ENCODE assay signal across 9 cellular contexts in the genomic region with DNA sequence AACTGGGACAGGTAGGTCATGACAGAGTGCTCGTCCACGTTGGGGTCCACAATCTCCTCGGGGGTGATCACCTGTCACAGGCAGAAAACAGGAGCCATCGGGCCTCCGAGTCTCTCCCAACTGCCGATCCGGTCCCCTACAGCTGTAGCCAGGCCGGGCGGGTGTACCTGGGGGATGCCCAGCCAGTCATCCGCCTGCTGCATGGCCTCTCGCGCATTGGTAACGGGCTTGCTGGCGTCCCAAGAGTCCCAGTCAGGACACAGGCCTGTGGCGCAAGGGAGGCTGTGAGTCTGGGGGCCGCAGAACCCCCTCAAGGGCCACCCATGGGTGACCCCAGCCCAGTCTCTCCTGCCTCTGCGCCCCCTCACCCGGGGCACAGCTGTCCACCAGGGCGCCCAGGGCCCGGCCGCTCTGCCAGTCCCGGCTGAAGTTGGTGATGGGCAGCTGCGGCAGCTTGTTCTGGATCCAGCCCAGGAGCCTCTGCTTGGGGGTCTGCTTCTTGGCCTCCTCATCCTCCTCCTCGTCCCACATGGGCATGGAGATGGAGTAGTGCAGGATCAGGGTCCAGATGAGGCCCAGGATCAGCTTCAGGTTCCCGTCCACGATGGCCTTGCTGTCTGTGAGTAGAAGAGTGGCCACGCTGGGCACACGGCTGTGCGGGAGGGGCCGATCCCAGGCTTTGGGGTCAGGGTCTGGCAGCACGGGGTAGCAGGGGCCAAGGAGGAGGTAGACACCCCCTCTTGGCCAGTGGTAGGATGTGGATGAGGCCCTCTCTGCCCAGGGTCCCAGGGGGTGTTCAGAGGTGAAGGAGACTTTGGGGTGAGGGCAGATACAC. TPM values are rescaled to one million over a fixed set of nuclear protein-coding genes. Genes with fewer than 3 reads are reported as not detected.
DNase-seq lines count a peak whose midpoint lies in the region; ATAC-seq and TF ChIP-seq lines count a peak whose summit lies in the region.
"Had no signal": no experiment of that assay in that cellular context is flagged by ENCODE, and none has a peak within 500 bp of the region (broad histone marks: within the 10 kb centered on the region; RNA-seq: fewer than 3 reads in every experiment).

No MANE protein-coding gene starts in this region.

- peaks cover 83% of the 10 kb centered on the region for H3K79me2 ChIP-seq in mammary epithelial cell (ENCODE audit: insufficient read depth, low read length)

- H3K9ac ChIP-seq in mammary epithelial cell (ENCODE audit: insufficient read depth, low read length), result peak overlapping the region; percentile 60

- DNase-seq in cardiac muscle cell (ENCODE audit: low read depth in 1 of 2, low spot score in 1 of 2), result no peak
- no peak for DNase-seq in left ventricle myocardium superior
- no peak for DNase-seq in mammary epithelial cell
- DNase-seq in myocyte (ENCODE audit: low read depth), result peak; percentile 24
- DNase-seq in upper lobe of right lung, result no peak
- no peak for DNase-seq in SW480 (ENCODE audit: low spot score)
- DNase-seq: DMS153 had no signal

- H3K4me3 ChIP-seq in cardiac muscle cell, result no peak overlapping the region
- peak overlapping the region in 2 of 3 experiments; percentile 33 to 74 for H3K4me3 ChIP-seq in mammary epithelial cell (replicated peaks in 1 of 3; ENCODE audit: insufficient read depth in 1 of 3, low read depth in 2 of 3, low read length in 3 of 3)
- H3K4me3 ChIP-seq in upper lobe of right lung, result peak overlapping the region; percentile 71

- H3K27ac ChIP-seq in cardiac muscle cell (peak overlapping the region; percentile 100), mammary epithelial cell (ENCODE audit: insufficient read depth, low read depth, low read length) (peak overlapping the region; percentile 24), upper lobe of right lung (peak overlapping the region; percentile 90)

- dilution Hi-C loops in mammary epithelial cell (cut with HindIII; ENCODE audit: low sequenced_read_pairs), result no loop called here

- ATAC-seq in left ventricle myocardium superior, result no peak
- ATAC-seq in upper lobe of right lung, result no peak
- ATAC-seq in HG02571 (IDR thresholded peaks at IDR 0.05; ENCODE audit: unreplicated experiment), result no peak
- no peak for ATAC-seq in HG03095 (IDR thresholded peaks at IDR 0.05; ENCODE audit: unreplicated experiment)

- TF ChIP-seq CTCF in cardiac muscle cell (IDR thresholded peaks at IDR 0.05; ENCODE audit: low read depth, low read length) (no peak), mammary epithelial cell (conservative IDR thresholded peaks at IDR 0.05 in 1 of 2, IDR thresholded peaks at IDR 0.05 in 1 of 2; ENCODE audit: extremely low read depth in 1 of 2, insufficient read depth in 1 of 2, low read depth in 1 of 2, low read length in 2 of 2) (no peak), upper lobe of right lung (IDR thresholded peaks at IDR 0.05) (no peak)

- TSS peak; percentile 0 for BruUV-seq in mammary epithelial cell (replicated peaks; lab: Mats Ljungman, UMichigan)

- H2AFZ ChIP-seq in mammary epithelial cell (ENCODE audit: low read depth, low read length), result no peak overlapping the region

- H3K4me1 ChIP-seq in cardiac muscle cell (ENCODE audit: low read depth) (peaks cover 12% of the 10 kb centered on the region), mammary epithelial cell (ENCODE audit: insufficient read depth, low read length) (peaks cover 40% of the 10 kb centered on the region), upper lobe of right lung (peaks cover 16% of the 10 kb centered on the region)

- H3K9me3 ChIP-seq in cardiac muscle cell (ENCODE audit: low read depth) (no peaks in the 10 kb centered on the region), mammary epithelial cell (replicated peaks; ENCODE audit: insufficient read depth, low read length) (peaks cover 2% of the 10 kb centered on the region), upper lobe of right lung (no peaks in the 10 kb centered on the region)

- H3K36me3 ChIP-seq in cardiac muscle cell, result peaks cover 42% of the 10 kb centered on the region
- peaks cover 2% of the 10 kb centered on the region for H3K36me3 ChIP-seq in mammary epithelial cell (ENCODE audit: insufficient read depth, low read length)
- peaks cover 45% of the 10 kb centered on the region for H3K36me3 ChIP-seq in upper lobe of right lung

- CTCF ChIA-PET in mammary epithelial cell (lab: Charles Lee; ENCODE audit: low non-redundant PET), result no interaction called here

- in situ Hi-C loops in mammary epithelial cell (cut with MboI; ENCODE audit: low sequenced_read_pairs in 2 of 2), result no loop called here

- peaks cover 6% of the 10 kb centered on the region for H4K20me1 ChIP-seq in mammary epithelial cell (ENCODE audit: insufficient read depth, low read length)

- H3K4me2 ChIP-seq in mammary epithelial cell (ENCODE audit: insufficient read depth, low read depth, low read length), result peak overlapping the region; percentile 77

- intact Hi-C loops in left ventricle myocardium superior (cut with micrococcal nuclease) (no loop called here), mammary epithelial cell (cut with micrococcal nuclease) (no loop called here), upper lobe of right lung (cut with DNase I) (no loop called here)

- no peaks in the 10 kb centered on the region for H3K27me3 ChIP-seq in cardiac muscle cell
- no peaks in the 10 kb centered on the region for H3K27me3 ChIP-seq in mammary epithelial cell (ENCODE audit: insufficient read depth, low read length)
- no peaks in the 10 kb centered on the region for H3K27me3 ChIP-seq in upper lobe of right lung

- 51% methylated on average over 19 of the region's 31 CpGs for WGBS in mammary epithelial cell (ENCODE audit: low coverage, missing lambda C conversion rate)

RNA-seq across cellular contexts. Expression of a gene that starts 6.7 kb away (rescaled TPM):
- total RNA-seq in cardiac muscle cell (405 and 447 TPM in 2 replicates), left ventricle myocardium superior (228 TPM), mammary epithelial cell (1,000 to 10,000 TPM; 1,826 to 3,975 TPM), myocyte (410 and 518 TPM in 2 replicates), upper lobe of right lung (1,252 TPM)
- polyA plus RNA-seq in cardiac muscle cell (250 and 341 TPM in 2 replicates), mammary epithelial cell (681 TPM)
- polyA minus RNA-seq in mammary epithelial cell, result 2,798 TPM
- polyA plus RNA-seq in myocyte (2012), result 1,833 TPM

RNA-seq across cellular contexts. Expression of a gene that starts 11.4 kb away (rescaled TPM):
- total RNA-seq in cardiac muscle cell (56.9 and 66.2 TPM in 2 replicates), left ventricle myocardium superior (51.3 TPM), mammary epithelial cell (10 to 100 TPM; 22.7 to 71.9 TPM), myocyte (43.2 and 53.2 TPM in 2 replicates), upper lobe of right lung (58.4 TPM)
- polyA plus RNA-seq in cardiac muscle cell (77.7 and 91.2 TPM in 2 replicates), mammary epithelial cell (51.6 TPM)
- 55.3 TPM for polyA minus RNA-seq in mammary epithelial cell
- 70.4 TPM for polyA plus RNA-seq in myocyte (2012)

RNA-seq across cellular contexts. Expression of a gene that starts 30.5 kb away (rescaled TPM):
- total RNA-seq in cardiac muscle cell (2,299 and 4,006 TPM in 2 replicates), left ventricle myocardium superior (1,898 TPM), mammary epithelial cell (1,000 to 10,000 TPM; 1,996 to 2,155 TPM), myocyte (2,503 and 3,937 TPM in 2 replicates), upper lobe of right lung (2,677 TPM)
- polyA plus RNA-seq in cardiac muscle cell (1,000 and 1,150 TPM in 2 replicates), mammary epithelial cell (5,021 TPM)
- 1,289 TPM for polyA minus RNA-seq in mammary epithelial cell
- polyA plus RNA-seq in myocyte (2012), result 2,274 TPM

RNA-seq across cellular contexts. Expression of a gene that starts 41.4 kb away (rescaled TPM):
- total RNA-seq in cardiac muscle cell (34.3 and 40.4 TPM in 2 replicates), left ventricle myocardium superior (58.7 TPM), mammary epithelial cell (10 to 100 TPM; 17.8 to 30.5 TPM), myocyte (214 and 235 TPM in 2 replicates), upper lobe of right lung (37.1 TPM)
- polyA plus RNA-seq in cardiac muscle cell (24.8 and 26.1 TPM in 2 replicates), mammary epithelial cell (25.2 TPM)
- 20.6 TPM for polyA minus RNA-seq in mammary epithelial cell
- polyA plus RNA-seq in myocyte (2012), result 115 TPM

RNA-seq across cellular contexts. Expression of a gene that starts 43.6 kb away (rescaled TPM):
- total RNA-seq in cardiac muscle cell (37.4 and 52.1 TPM in 2 replicates), left ventricle myocardium superior (38.0 TPM), mammary epithelial cell (10 to 100 TPM; 19.5 to 31.0 TPM), myocyte (36.1 and 41.3 TPM in 2 replicates), upper lobe of right lung (43.9 TPM)
- polyA plus RNA-seq in cardiac muscle cell (59.7 and 65.0 TPM in 2 replicates), mammary epithelial cell (18.6 TPM)
- 22.8 TPM for polyA minus RNA-seq in mammary epithelial cell
- polyA plus RNA-seq in myocyte (2012), result 33.2 TPM

Comparison
In these comparisons a context has a peak if more than half of its experiments do, and no peak if none do; other contexts are left out.
1. H3K27ac ChIP-seq: peak in every context shown above with its lines; median percentile 100 in cardiac muscle cell; 90 in upper lobe of right lung; 24 in mammary epithelial cell.